ENCODE assay signal across 8 cellular contexts in genomic region chr16:56357765-56358322, GRCh38.
A peak's percentile ranks its signal among the peaks of the same experiment; 100 is the strongest.
DNase-seq lines count a peak whose midpoint lies in the region; ATAC-seq and TF ChIP-seq lines count a peak whose summit lies in the region.

No MANE protein-coding gene starts in this region.

- H2AFZ ChIP-seq in MM.1S (ENCODE audit: low read length): no peak overlapping the region

- peaks cover 4% of the 10 kb centered on the region for H3K36me3 Mint-ChIP-seq in central memory CD8-positive, alpha-beta T cell (ENCODE audit: insufficient read depth)
- H3K36me3 Mint-ChIP-seq in naive B cell: peaks cover 0 to 16% of the 10 kb centered on the region in 2 donors

- ATAC-seq in central memory CD8-positive, alpha-beta T cell (replicated peaks; ENCODE audit: extremely low read depth, poor library complexity, severe bottlenecking): no peak
- no peak for ATAC-seq in naive B cell (ENCODE audit: low read depth in 2 of 2)
- ATAC-seq in HG02610 (IDR thresholded peaks at IDR 0.05; ENCODE audit: unreplicated experiment): no peak
- no peak for ATAC-seq in GM21737 (IDR thresholded peaks at IDR 0.05; ENCODE audit: unreplicated experiment)

- H3K79me2 ChIP-seq in MM.1S (ENCODE audit: low read length): no peaks in the 10 kb centered on the region

- H3K4me3 ChIP-seq in BE2C (ENCODE audit: low read depth, low read length) (no peak overlapping the region), MM.1S (ENCODE audit: low read length) (no peak overlapping the region)

- H3K27me3 ChIP-seq in BE2C (no peaks in the 10 kb centered on the region), MM.1S (replicated peaks; ENCODE audit: insufficient read depth, low read length) (no peaks in the 10 kb centered on the region)

- DNase-seq in BE2C (peak; percentile 23), MM.1S (no peak), naive B cell (no peak), OCI-M1 (lab: John Stamatoyannopoulos, UW) (no peak)
- DNase-seq in central memory CD8-positive, alpha-beta T cell (ENCODE audit: low spot score in 2 of 2): no peak
- DNase-seq in activated CD4-positive, CD25-positive, alpha-beta regulatory T cell (lab: John Stamatoyannopoulos, UW): no peak

- peaks cover 8% of the 10 kb centered on the region for H3F3A ChIP-seq in MM.1S (ENCODE audit: insufficient read depth, low read length)

- TF ChIP-seq CTCF in BE2C (IDR thresholded peaks at IDR 0.05; ENCODE audit: low read depth, low read length) (0 out of 2 replicates have a peak, but pooled peaks have one; percentile 17), MM.1S (IDR thresholded peaks at IDR 0.05; ENCODE audit: low read length) (peak; percentile 11; the same call in 1 of the 2 replicates)

- H3K4me2 ChIP-seq in MM.1S (ENCODE audit: low read depth, low read length): 0 out of 2 replicates have a peak overlapping the region, but pooled peaks have one; percentile 67

- H3K36me3 ChIP-seq in BE2C: peaks cover 7% of the 10 kb centered on the region
- H3K36me3 ChIP-seq in MM.1S (replicated peaks; ENCODE audit: insufficient read depth, low read length): no peaks in the 10 kb centered on the region; the same call in 1 of the 2 replicates

- H3K4me3 Mint-ChIP-seq in central memory CD8-positive, alpha-beta T cell: peak overlapping the region; percentile 86
- H3K4me3 Mint-ChIP-seq in naive B cell: peak overlapping the region; percentile 59 to 85 (median 82)

- H3K9me3 ChIP-seq in BE2C: no peaks in the 10 kb centered on the region
- H3K9me3 ChIP-seq in MM.1S (replicated peaks; ENCODE audit: insufficient read depth, low read length): no peaks in the 10 kb centered on the region

- H3K4me1 ChIP-seq in BE2C (peaks cover 4% of the 10 kb centered on the region; the same call in 1 of the 2 replicates), MM.1S (ENCODE audit: low read length) (0 out of 2 replicates have a peak, but pooled peaks cover 7% of the 10 kb centered on the region)

- no peak overlapping the region for H3K27ac ChIP-seq in MM.1S (ENCODE audit: low read length)

- peak overlapping the region; percentile 89 for H3K27ac Mint-ChIP-seq in central memory CD8-positive, alpha-beta T cell (ENCODE audit: low read depth)
- peak overlapping the region in 2 of 6 donors; percentile 37 to 39 for H3K27ac Mint-ChIP-seq in naive B cell

- peaks cover 17% of the 10 kb centered on the region for H3K4me1 Mint-ChIP-seq in central memory CD8-positive, alpha-beta T cell
- peaks cover 14 to 22% (median 21%) of the 10 kb centered on the region in 3 donors for H3K4me1 Mint-ChIP-seq in naive B cell

- no peaks in the 10 kb centered on the region for H4K20me1 ChIP-seq in MM.1S (ENCODE audit: insufficient read depth, low read length)

- no peaks in the 10 kb centered on the region for H3K27me3 Mint-ChIP-seq in central memory CD8-positive, alpha-beta T cell
- no peaks in the 10 kb centered on the region for H3K27me3 Mint-ChIP-seq in naive B cell

- no peaks in the 10 kb centered on the region for H3K9me3 Mint-ChIP-seq in central memory CD8-positive, alpha-beta T cell
- H3K9me3 Mint-ChIP-seq in naive B cell: no peaks in the 10 kb centered on the region

- H3K9me2 ChIP-seq in MM.1S (replicated peaks; ENCODE audit: insufficient read depth, low read length): no peaks in the 10 kb centered on the region

- no peak overlapping the region for H3K9ac ChIP-seq in MM.1S (ENCODE audit: low read length)
